In genomic region chr21:42108941-42109340, GRCh38 we compare ENCODE assay signal across 25 cellular contexts. TPM values are rescaled to one million over a fixed set of nuclear protein-coding genes. Genes with fewer than 3 reads are reported as not detected.
A peak's percentile ranks its signal among the peaks of the same experiment; 100 is the strongest.
DNase-seq lines count a peak whose midpoint lies in the region; ATAC-seq and TF ChIP-seq lines count a peak whose summit lies in the region.
"Had no signal": no experiment of that assay in that cellular context is flagged by ENCODE, and none has a peak within 500 bp of the region (broad histone marks: within the 10 kb centered on the region; RNA-seq: fewer than 3 reads in every experiment).

No MANE protein-coding gene starts in this region.

- no peaks in the 10 kb centered on the region for H3K9me3 Mint-ChIP-seq in activated B cell treated with CpG ODN at 0.5 μM for 24 hours
- H3K9me3 Mint-ChIP-seq: GM23338 had no signal

- H4K20me1 ChIP-seq in BLaER1 treated with 17β-estradiol and CSF1 and Interleukin-3, amounts not matched to agents 10 nM and 100 nM: peaks cover 0 to 7% (median 0%) of the 10 kb centered on the region in 11 experiments; a peak in 3 of 22 replicates
- no peaks in the 10 kb centered on the region for H4K20me1 ChIP-seq in GM23248 (ENCODE audit: insufficient read depth)

- H3K4me3 Mint-ChIP-seq in activated B cell treated with CpG ODN at 0.5 μM for 24 hours: peak overlapping the region; percentile 65
- H3K4me3 Mint-ChIP-seq: GM23338 had no signal

- intact Hi-C loops in activated B cell treated with CpG ODN at 0.5 μM for 24 hours (cut with micrococcal nuclease) (loop anchor here (1.0 to 2.0 kb wide), 2 partner anchors 46 to 98 kb away; no protein-coding TSS in a partner anchor), spleen (cut with DNase I; ENCODE audit: low total_unique reads) (no loop called here)

- H3K27ac Mint-ChIP-seq in activated B cell treated with CpG ODN at 0.5 μM for 24 hours: peak overlapping the region; percentile 53
- H3K27ac Mint-ChIP-seq: GM23338 had no signal

- H3K36me3 ChIP-seq in BLaER1 treated with 17β-estradiol and CSF1 and Interleukin-3, amounts not matched to agents 10 nM and 100 nM: no peaks in the 10 kb centered on the region
- H3K36me3 ChIP-seq in GM23248 (ENCODE audit: low read depth) (no peaks in the 10 kb centered on the region), spleen (no peaks in the 10 kb centered on the region)
- H3K36me3 ChIP-seq: Peyer's patch had no signal

- no peak overlapping the region for H3K27ac ChIP-seq in BLaER1 treated with 17β-estradiol and CSF1 and Interleukin-3, amounts not matched to agents 10 nM and 100 nM
- H3K27ac ChIP-seq in GM23248 (no peak overlapping the region), spleen (no peak overlapping the region)
- H3K27ac ChIP-seq: A549 had no signal

- ATAC-seq in activated B cell treated with CpG ODN at 0.5 μM for 24 hours (ENCODE audit: low read depth): no peak
- no peak for ATAC-seq in HG02981 (IDR thresholded peaks at IDR 0.05; ENCODE audit: unreplicated experiment)
- ATAC-seq in HG03139 (IDR thresholded peaks at IDR 0.05; ENCODE audit: unreplicated experiment): no peak
- ATAC-seq: GM23338 had no signal

- no peaks in the 10 kb centered on the region for H3K27me3 Mint-ChIP-seq in activated B cell treated with CpG ODN at 0.5 μM for 24 hours

- POLR2A ChIA-PET in activated B cell treated with CpG ODN at 0.5 μM for 24 hours (lab: Charles Lee): interaction anchor here (0.6 to 3.5 kb wide), 6 partner anchors 26 to 545 kb away, joined by 3 to 20 read pairs (median 5); partner anchors contain the start of genes PRDM15 and ZBTB21

- in situ Hi-C loops in GM23248 (cut with MboI): loop anchor here (25.0 kb wide), 1 partner anchor 172 kb away; no protein-coding TSS in a partner anchor

- H3K79me2 ChIP-seq in GM23248 (ENCODE audit: insufficient read depth): no peaks in the 10 kb centered on the region

- peaks cover 15 to 93% (median 76%) of the 10 kb centered on the region in 10 experiments for H3K4me1 ChIP-seq in BLaER1 treated with 17β-estradiol and CSF1 and Interleukin-3, amounts not matched to agents 10 nM and 100 nM
- H3K4me1 ChIP-seq in GM23248 (ENCODE audit: insufficient read depth) (peaks cover 3% of the 10 kb centered on the region; the same call in 1 of the 2 replicates), spleen (peaks cover 3 to 20% (median 15%) of the 10 kb centered on the region in 6 donors)

- peaks cover 0 to 7% (median 0%) of the 10 kb centered on the region in 11 experiments; a peak in 2 of 22 replicates for H3K27me3 ChIP-seq in BLaER1 treated with 17β-estradiol and CSF1 and Interleukin-3, amounts not matched to agents 10 nM and 100 nM
- H3K27me3 ChIP-seq in GM23248 (replicated peaks; ENCODE audit: insufficient read depth) (no peaks in the 10 kb centered on the region), spleen (replicated peaks in 1 of 7) (peaks cover 0 to 13% (median 0%) of the 10 kb centered on the region in 7 donors)
- H3K27me3 ChIP-seq: Peyer's patch had no signal

- peak; percentile 40 for DNase-seq in GM23248
- no peak for DNase-seq in activated B cell treated with CpG ODN at 0.5 μM for 24 hours
- no peak for DNase-seq in H4 (ENCODE audit: low spot score)
- no peak for DNase-seq in spleen
- DNase-seq: DMS153, HCEC 1CT, KBM-7, NCI-H1092, NCI-H1417 treated with DMSO at 0.1 percent for 48 hours, NCI-H1694 treated with DMSO at 0.1 percent for 48 hours, NCI-H2081, NCI-H2171, NCI-H226, NCI-H510A, NCI-H69, OCI-M1, Peyer's patch, SHP77 treated with DMSO at 0.1 percent for 48 hours, T-helper 1 cell had no signal

- no peaks in the 10 kb centered on the region for H3K9me3 ChIP-seq in BLaER1 treated with 17β-estradiol and CSF1 and Interleukin-3, amounts not matched to agents 10 nM and 100 nM (replicated peaks in 1 of 11)
- H3K9me3 ChIP-seq in GM23248 (ENCODE audit: low read depth) (no peaks in the 10 kb centered on the region), spleen (no peaks in the 10 kb centered on the region)
- H3K9me3 ChIP-seq: A549, Peyer's patch had no signal

- CTCF ChIA-PET in activated B cell treated with CpG ODN at 0.5 μM for 24 hours (lab: Charles Lee): interaction anchor here (1.1 to 2.6 kb wide), 7 partner anchors 11 to 826 kb away, joined by 3 to 15 read pairs (median 5); no protein-coding TSS in a partner anchor

- H3K36me3 Mint-ChIP-seq in activated B cell treated with CpG ODN at 0.5 μM for 24 hours (ENCODE audit: low read depth): no peaks in the 10 kb centered on the region

- H2AFZ ChIP-seq in GM23248: no peak overlapping the region
- H2AFZ ChIP-seq: GM23338 had no signal

- WGBS in GM23248 (ENCODE audit: low coverage in 1 of 2, low lambda C conversion rate in 2 of 2, missing lambda C conversion rate in 2 of 2), 2 experiments: 33 to 44% methylated on average over 9 of the region's 9 CpGs
- WGBS in spleen, 5 donors: 64 to 82% (median 68%) methylated on average over 7 to 9 of the region's 9 CpGs

- TF ChIP-seq POLR2A in spleen (IDR thresholded peaks at IDR 0.05): no peak

- peaks cover 28% of the 10 kb centered on the region for H3K4me1 Mint-ChIP-seq in activated B cell treated with CpG ODN at 0.5 μM for 24 hours

- H3K4me2 ChIP-seq in BLaER1 treated with 17β-estradiol and CSF1 and Interleukin-3, amounts not matched to agents 10 nM and 100 nM: peak overlapping the region in 8 of 11 experiments; percentile 46 to 91 (median 85); a peak in 16 of 22 replicates
- H3K4me2 ChIP-seq in GM23248 (ENCODE audit: unreplicated experiment): no peak overlapping the region
- H3K4me2 ChIP-seq: A549, GM23338 had no signal

- H3K4me3 ChIP-seq in BLaER1 treated with 17β-estradiol and CSF1 and Interleukin-3, amounts not matched to agents 10 nM and 100 nM: no peak overlapping the region
- H3K4me3 ChIP-seq in GM23248 (no peak overlapping the region), spleen (no peak overlapping the region)
- H3K4me3 ChIP-seq: A549, GM23338 had no signal

- H3F3A ChIP-seq in GM23248 (ENCODE audit: insufficient read depth): no peaks in the 10 kb centered on the region

- TF ChIP-seq CTCF in activated B cell treated with CpG ODN at 0.5 μM for 24 hours (IDR thresholded peaks at IDR 0.05) (no peak), spleen (IDR thresholded peaks at IDR 0.05 in 8 of 11, conservative IDR thresholded peaks at IDR 0.05 in 3 of 11) (no peak)

- no peaks in the 10 kb centered on the region for H3K9me2 ChIP-seq in GM23248 (ENCODE audit: insufficient read depth)

- no peak overlapping the region for H3K9ac ChIP-seq in BLaER1 treated with 17β-estradiol and CSF1 and Interleukin-3, amounts not matched to agents 10 nM and 100 nM
- no peak overlapping the region for H3K9ac ChIP-seq in GM23248

RNA-seq across cellular contexts. Expression of gene UMODL1, which starts 37.8 kb away (rescaled TPM):
- not detected in 2 replicates for total RNA-seq in GM23248 (2014; rRNA removed; shearing (Covaris generic))
- polyA plus RNA-seq in GM23248 (2016; fragmentation: Nextera tagmentation; extraction: Ambion mirVana) (not detected in 2 replicates), spleen (under 1 TPM in 2 of 3 donors, not detected in 1; 0.02 to 0.03 TPM)
- total RNA-seq in activated B cell treated with CpG ODN at 0.5 μM for 24 hours (0.04 TPM in 1 of 2 replicates, not detected in the other), spleen (under 1 TPM in 5 of 7 donors, not detected in 2; 0.09 to 0.85 (median 0.28) TPM)
- total RNA-seq in H4 (2014; rRNA removed; shearing (Covaris generic)): not detected in 2 replicates
- total RNA-seq: G401, GM23338 had no signal
- polyA plus RNA-seq: A549, GM23338 had no signal
